ENCODE assay signal across 1 cellular context in the genomic region with DNA sequence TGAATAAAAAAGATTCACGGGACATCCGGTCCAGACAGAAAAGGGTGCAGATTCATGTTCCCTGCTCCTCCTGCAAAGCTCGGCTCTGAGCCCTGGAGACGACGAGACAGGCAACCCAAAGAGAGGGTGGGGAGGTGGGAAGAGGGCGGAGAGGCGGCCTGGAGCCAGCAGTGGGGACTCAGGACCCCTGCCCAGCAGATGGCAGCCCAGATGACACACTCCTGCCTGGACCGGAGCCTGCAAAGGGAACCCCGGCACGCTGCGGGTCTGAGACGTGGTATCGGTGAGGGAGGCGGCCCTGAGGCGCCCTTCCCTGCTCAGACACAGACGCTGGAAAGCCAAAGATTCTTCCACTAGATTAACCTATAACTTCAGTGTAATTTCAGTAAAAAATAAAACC.
TF ChIP-seq lines count a peak whose summit lies in the region.

No MANE protein-coding gene starts in this region.

TF ChIP-seq in IMR-90, 13 proteins besides CTCF, POLR2A, EP300 and RAD21 (continued from another document):
- TF ChIP-seq MAZ (IDR thresholded peaks at IDR 0.05; ENCODE audit: borderline replicate concordance, low read depth, low read length) (no peak), BHLHE40 (IDR thresholded peaks at IDR 0.05; ENCODE audit: low read depth, low read length) (no peak), SMC3 (IDR thresholded peaks at IDR 0.05; ENCODE audit: low read depth, low read length) (no peak), FOS (IDR thresholded peaks at IDR 0.05; ENCODE audit: low read depth, low read length) (no peak)
- TF ChIP-seq, protein P1, sequence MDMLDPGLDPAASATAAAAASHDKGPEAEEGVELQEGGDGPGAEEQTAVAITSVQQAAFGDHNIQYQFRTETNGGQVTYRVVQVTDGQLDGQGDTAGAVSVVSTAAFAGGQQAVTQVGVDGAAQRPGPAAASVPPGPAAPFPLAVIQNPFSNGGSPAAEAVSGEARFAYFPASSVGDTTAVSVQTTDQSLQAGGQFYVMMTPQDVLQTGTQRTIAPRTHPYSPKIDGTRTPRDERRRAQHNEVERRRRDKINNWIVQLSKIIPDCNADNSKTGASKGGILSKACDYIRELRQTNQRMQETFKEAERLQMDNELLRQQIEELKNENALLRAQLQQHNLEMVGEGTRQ (IDR thresholded peaks at IDR 0.05; ENCODE audit: low read depth, low read length), result no peak
